ENCODE assay signal across 1 cellular context in genomic region chr17:66803474-66803951, GRCh38.
TF ChIP-seq lines count a peak whose summit lies in the region.

No MANE protein-coding gene starts in this region.

TF ChIP-seq in GM23338, 12 proteins besides CTCF, POLR2A, EP300 and RAD21 (continued from another document):
- TF ChIP-seq, protein P1, sequence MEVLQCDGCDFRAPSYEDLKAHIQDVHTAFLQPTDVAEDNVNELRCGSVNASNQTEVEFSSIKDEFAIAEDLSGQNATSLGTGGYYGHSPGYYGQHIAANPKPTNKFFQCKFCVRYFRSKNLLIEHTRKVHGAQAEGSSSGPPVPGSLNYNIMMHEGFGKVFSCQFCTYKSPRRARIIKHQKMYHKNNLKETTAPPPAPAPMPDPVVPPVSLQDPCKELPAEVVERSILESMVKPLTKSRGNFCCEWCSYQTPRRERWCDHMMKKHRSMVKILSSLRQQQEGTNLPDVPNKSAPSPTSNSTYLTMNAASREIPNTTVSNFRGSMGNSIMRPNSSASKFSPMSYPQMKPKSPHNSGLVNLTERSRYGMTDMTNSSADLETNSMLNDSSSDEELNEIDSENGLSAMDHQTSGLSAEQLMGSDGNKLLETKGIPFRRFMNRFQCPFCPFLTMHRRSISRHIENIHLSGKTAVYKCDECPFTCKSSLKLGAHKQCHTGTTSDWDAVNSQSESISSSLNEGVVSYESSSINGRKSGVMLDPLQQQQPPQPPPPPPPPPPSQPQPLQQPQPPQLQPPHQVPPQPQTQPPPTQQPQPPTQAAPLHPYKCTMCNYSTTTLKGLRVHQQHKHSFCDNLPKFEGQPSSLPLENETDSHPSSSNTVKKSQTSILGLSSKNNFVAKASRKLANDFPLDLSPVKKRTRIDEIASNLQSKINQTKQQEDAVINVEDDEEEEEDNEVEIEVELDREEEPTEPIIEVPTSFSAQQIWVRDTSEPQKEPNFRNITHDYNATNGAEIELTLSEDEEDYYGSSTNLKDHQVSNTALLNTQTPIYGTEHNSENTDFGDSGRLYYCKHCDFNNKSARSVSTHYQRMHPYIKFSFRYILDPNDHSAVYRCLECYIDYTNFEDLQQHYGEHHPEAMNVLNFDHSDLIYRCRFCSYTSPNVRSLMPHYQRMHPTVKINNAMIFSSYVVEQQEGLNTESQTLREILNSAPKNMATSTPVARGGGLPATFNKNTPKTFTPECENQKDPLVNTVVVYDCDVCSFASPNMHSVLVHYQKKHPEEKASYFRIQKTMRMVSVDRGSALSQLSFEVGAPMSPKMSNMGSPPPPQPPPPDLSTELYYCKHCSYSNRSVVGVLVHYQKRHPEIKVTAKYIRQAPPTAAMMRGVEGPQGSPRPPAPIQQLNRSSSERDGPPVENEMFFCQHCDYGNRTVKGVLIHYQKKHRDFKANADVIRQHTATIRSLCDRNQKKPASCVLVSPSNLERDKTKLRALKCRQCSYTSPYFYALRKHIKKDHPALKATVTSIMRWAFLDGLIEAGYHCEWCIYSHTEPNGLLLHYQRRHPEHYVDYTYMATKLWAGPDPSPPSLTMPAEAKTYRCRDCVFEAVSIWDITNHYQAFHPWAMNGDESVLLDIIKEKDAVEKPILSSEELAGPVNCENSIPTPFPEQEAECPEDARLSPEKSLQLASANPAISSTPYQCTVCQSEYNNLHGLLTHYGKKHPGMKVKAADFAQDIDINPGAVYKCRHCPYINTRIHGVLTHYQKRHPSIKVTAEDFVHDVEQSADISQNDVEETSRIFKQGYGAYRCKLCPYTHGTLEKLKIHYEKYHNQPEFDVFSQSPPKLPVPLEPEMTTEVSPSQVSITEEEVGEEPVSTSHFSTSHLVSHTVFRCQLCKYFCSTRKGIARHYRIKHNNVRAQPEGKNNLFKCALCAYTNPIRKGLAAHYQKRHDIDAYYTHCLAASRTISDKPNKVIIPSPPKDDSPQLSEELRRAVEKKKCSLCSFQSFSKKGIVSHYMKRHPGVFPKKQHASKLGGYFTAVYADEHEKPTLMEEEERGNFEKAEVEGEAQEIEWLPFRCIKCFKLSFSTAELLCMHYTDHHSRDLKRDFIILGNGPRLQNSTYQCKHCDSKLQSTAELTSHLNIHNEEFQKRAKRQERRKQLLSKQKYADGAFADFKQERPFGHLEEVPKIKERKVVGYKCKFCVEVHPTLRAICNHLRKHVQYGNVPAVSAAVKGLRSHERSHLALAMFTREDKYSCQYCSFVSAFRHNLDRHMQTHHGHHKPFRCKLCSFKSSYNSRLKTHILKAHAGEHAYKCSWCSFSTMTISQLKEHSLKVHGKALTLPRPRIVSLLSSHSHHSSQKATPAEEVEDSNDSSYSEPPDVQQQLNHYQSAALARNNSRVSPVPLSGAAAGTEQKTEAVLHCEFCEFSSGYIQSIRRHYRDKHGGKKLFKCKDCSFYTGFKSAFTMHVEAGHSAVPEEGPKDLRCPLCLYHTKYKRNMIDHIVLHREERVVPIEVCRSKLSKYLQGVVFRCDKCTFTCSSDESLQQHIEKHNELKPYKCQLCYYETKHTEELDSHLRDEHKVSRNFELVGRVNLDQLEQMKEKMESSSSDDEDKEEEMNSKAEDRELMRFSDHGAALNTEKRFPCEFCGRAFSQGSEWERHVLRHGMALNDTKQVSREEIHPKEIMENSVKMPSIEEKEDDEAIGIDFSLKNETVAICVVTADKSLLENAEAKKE (CRISPR knock-in tag; IDR thresholded peaks at IDR 0.05): peak; percentile 33; the same call in 1 of the 2 replicates
